ENCODE assay signal across 1 cellular context in the genomic region with DNA sequence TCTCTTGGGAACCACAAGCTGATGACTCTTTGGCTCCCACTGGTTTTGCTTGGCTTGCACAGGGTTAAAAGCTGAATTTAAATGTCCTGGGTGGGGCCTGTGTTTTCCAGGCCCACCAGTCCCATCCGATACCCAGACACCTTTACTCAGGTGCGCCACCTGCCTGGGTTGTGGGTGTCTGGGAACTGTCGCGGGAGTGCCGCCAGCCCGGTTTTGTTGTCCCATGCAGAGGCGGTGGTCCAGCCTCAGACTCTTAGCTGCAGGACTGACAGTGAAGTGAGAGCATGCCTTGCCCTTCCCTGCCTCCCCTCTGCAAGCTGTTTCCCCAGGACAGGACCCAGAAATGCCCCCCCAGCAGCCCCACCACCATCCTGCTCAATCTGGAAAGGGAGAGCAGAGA.
TF ChIP-seq lines count a peak whose summit lies in the region.

No MANE protein-coding gene starts in this region.

TF ChIP-seq in WTC11, 78 proteins besides CTCF, POLR2A, EP300 and RAD21 (continued from another document):
- TF ChIP-seq, protein P1, sequence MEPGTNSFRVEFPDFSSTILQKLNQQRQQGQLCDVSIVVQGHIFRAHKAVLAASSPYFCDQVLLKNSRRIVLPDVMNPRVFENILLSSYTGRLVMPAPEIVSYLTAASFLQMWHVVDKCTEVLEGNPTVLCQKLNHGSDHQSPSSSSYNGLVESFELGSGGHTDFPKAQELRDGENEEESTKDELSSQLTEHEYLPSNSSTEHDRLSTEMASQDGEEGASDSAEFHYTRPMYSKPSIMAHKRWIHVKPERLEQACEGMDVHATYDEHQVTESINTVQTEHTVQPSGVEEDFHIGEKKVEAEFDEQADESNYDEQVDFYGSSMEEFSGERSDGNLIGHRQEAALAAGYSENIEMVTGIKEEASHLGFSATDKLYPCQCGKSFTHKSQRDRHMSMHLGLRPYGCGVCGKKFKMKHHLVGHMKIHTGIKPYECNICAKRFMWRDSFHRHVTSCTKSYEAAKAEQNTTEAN (CRISPR knock-in tag; IDR thresholded peaks at IDR 0.05), result no peak
- TF ChIP-seq, protein P2, sequence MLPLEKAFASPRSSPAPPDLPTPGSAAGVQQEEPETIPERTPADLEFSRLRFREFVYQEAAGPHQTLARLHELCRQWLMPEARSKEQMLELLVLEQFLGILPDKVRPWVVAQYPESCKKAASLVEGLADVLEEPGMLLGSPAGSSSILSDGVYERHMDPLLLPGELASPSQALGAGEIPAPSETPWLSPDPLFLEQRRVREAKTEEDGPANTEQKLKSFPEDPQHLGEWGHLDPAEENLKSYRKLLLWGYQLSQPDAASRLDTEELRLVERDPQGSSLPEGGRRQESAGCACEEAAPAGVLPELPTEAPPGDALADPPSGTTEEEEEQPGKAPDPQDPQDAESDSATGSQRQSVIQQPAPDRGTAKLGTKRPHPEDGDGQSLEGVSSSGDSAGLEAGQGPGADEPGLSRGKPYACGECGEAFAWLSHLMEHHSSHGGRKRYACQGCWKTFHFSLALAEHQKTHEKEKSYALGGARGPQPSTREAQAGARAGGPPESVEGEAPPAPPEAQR (CRISPR knock-in tag; IDR thresholded peaks at IDR 0.05), result no peak
- TF ChIP-seq SMAD3 (CRISPR knock-in tag; IDR thresholded peaks at IDR 0.05; ENCODE audit: borderline replicate concordance), result no peak
- TF ChIP-seq, protein P3, sequence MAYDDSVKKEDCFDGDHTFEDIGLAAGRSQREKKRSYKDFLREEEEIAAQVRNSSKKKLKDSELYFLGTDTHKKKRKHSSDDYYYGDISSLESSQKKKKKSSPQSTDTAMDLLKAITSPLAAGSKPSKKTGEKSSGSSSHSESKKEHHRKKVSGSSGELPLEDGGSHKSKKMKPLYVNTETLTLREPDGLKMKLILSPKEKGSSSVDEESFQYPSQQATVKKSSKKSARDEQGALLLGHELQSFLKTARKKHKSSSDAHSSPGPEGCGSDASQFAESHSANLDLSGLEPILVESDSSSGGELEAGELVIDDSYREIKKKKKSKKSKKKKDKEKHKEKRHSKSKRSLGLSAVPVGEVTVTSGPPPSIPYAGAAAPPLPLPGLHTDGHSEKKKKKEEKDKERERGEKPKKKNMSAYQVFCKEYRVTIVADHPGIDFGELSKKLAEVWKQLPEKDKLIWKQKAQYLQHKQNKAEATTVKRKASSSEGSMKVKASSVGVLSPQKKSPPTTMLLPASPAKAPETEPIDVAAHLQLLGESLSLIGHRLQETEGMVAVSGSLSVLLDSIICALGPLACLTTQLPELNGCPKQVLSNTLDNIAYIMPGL (CRISPR knock-in tag; IDR thresholded peaks at IDR 0.05), result no peak
